In the genomic region with DNA sequence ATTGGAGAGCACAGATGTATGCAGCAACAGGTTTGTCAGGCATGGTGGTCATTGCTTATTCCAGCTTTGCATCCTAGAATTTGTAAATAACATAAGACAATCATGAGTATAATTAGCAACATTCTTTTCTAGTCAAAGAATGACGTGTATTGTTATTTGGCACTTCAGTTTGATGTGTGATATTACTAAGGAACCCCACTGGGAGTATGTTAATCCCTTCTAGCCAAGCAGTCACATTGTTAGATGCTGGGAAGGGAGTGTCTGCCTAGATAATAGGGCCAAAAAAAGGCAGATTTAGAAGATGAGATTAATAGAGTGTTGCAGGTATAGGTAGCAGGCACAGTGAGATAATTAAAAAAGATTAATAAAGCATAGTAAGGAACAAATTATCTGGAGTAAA, we compare ENCODE assay signal across 26 cellular contexts.
"Had no signal": no experiment of that assay in that cellular context is flagged by ENCODE, and none has a peak within 500 bp of the region (broad histone marks: within the 10 kb centered on the region; RNA-seq: fewer than 3 reads in every experiment).

No MANE protein-coding gene starts in this region.

- H3K4me3 Mint-ChIP-seq: mesothelial cell of epicardium; naive thymus-derived CD4-positive, alpha-beta T cell; natural killer cell treated with Interleukin-12 subunit alpha and Interleukin-12 subunit beta and Interleukin-15 and Interleukin-18, amount 100 ng/mL, for 72 hours; stimulated activated effector memory CD8-positive, alpha-beta T cell treated with anti-CD3 and anti-CD28 coated beads, Interleukin-12 subunit alpha, Interleukin-12 subunit beta, amount 100 ng/mL, for 72 hours; stimulated activated naive CD8-positive, alpha-beta T cell treated with anti-CD3 and anti-CD28 coated beads, Interleukin-15, Interleukin-2, amounts not matched to agents 100 ng/mL and 50 ng/mL, for 24 hours had no signal

- H3K4me3 ChIP-seq: lower lobe of right lung, mucosa of descending colon, pancreas, prostate gland, spleen, suprapubic skin, thoracic aorta, tibial artery, upper lobe of right lung had no signal

- DNase-seq: hypothalamus; islet precursor cell; lower lobe of right lung; mammary epithelial cell; mesenchymal stem cell; mucosa of descending colon; naive thymus-derived CD4-positive, alpha-beta T cell; nucleus accumbens; pancreas; retina; right cardiac atrium; small intestine; spleen; stimulated activated CD4-positive, alpha-beta T cell treated with anti-CD3 and anti-CD28 coated beads, Interleukin-4, amount 100 ng/mL, for 24 hours; stimulated activated naive CD4-positive, alpha-beta T cell; tibial artery; trophoblast cell; upper lobe of right lung had no signal

- H3K4me1 Mint-ChIP-seq: naive thymus-derived CD4-positive, alpha-beta T cell; stimulated activated effector memory CD8-positive, alpha-beta T cell treated with anti-CD3 and anti-CD28 coated beads, Interleukin-12 subunit alpha, Interleukin-12 subunit beta, amount 100 ng/mL, for 72 hours had no signal

- H3K36me3 Mint-ChIP-seq: mesothelial cell of epicardium; naive thymus-derived CD4-positive, alpha-beta T cell; natural killer cell treated with Interleukin-12 subunit alpha and Interleukin-12 subunit beta and Interleukin-15 and Interleukin-18, amount 100 ng/mL, for 72 hours; stimulated activated effector memory CD8-positive, alpha-beta T cell treated with anti-CD3 and anti-CD28 coated beads, Interleukin-12 subunit alpha, Interleukin-12 subunit beta, amount 100 ng/mL, for 72 hours had no signal

- H3K27me3 ChIP-seq: pancreas, spleen, suprapubic skin, tibial artery, upper lobe of right lung had no signal

- H3K36me3 ChIP-seq: lower lobe of right lung, pancreas, prostate gland, spleen, suprapubic skin, thoracic aorta, tibial artery, upper lobe of right lung had no signal

- H3K4me1 ChIP-seq: lower lobe of right lung, pancreas, prostate gland, spleen, suprapubic skin, tibial artery, upper lobe of right lung had no signal

- H3K27ac ChIP-seq: lower lobe of right lung, pancreas, prostate gland, spleen, suprapubic skin, thoracic aorta, tibial artery, upper lobe of right lung had no signal

- H3K9me3 ChIP-seq: lower lobe of right lung, pancreas, prostate gland, suprapubic skin, thoracic aorta, tibial artery, upper lobe of right lung had no signal

- H3K27ac Mint-ChIP-seq: mesothelial cell of epicardium; naive thymus-derived CD4-positive, alpha-beta T cell; natural killer cell treated with Interleukin-12 subunit alpha and Interleukin-12 subunit beta and Interleukin-15 and Interleukin-18, amount 100 ng/mL, for 72 hours; stimulated activated effector memory CD8-positive, alpha-beta T cell treated with anti-CD3 and anti-CD28 coated beads, Interleukin-12 subunit alpha, Interleukin-12 subunit beta, amount 100 ng/mL, for 72 hours; stimulated activated naive CD8-positive, alpha-beta T cell treated with anti-CD3 and anti-CD28 coated beads, Interleukin-15, Interleukin-2, amounts not matched to agents 100 ng/mL and 50 ng/mL, for 24 hours had no signal

- H3K27me3 Mint-ChIP-seq: naive thymus-derived CD4-positive, alpha-beta T cell; natural killer cell treated with Interleukin-12 subunit alpha and Interleukin-12 subunit beta and Interleukin-15 and Interleukin-18, amount 100 ng/mL, for 72 hours; stimulated activated naive CD8-positive, alpha-beta T cell treated with anti-CD3 and anti-CD28 coated beads, Interleukin-15, Interleukin-2, amounts not matched to agents 100 ng/mL and 50 ng/mL, for 24 hours had no signal

- ATAC-seq: lower lobe of right lung; mucosa of descending colon; naive thymus-derived CD4-positive, alpha-beta T cell; natural killer cell treated with Interleukin-12 subunit alpha and Interleukin-12 subunit beta and Interleukin-15 and Interleukin-18, amount 100 ng/mL, for 72 hours; pancreas; right cardiac atrium; sciatic nerve; stimulated activated effector memory CD8-positive, alpha-beta T cell treated with anti-CD3 and anti-CD28 coated beads, Interleukin-12 subunit alpha, Interleukin-12 subunit beta, amount 100 ng/mL, for 72 hours; upper lobe of right lung had no signal
